ENCODE assay signal across 1 cellular context in the genomic region with DNA sequence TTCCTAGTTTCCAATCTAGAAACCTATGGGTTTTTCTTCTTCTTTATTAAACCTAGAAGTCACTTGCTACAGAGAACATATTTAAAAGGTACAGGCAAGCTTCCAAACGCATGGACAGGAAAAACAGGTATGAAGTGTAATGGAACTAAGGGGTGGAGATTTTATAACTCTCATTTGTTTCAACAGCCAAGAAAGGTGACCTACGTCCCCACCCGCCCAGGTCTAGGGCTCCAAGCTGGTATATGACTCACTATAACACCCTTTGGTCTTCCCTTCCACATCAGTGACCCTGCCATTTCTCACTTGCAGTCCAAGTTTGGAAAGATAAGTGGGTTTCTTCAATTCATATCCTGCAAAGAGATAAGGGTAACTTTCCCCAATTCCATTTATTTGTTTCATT.
TF ChIP-seq lines count a peak whose summit lies in the region.

No MANE protein-coding gene starts in this region.

TF ChIP-seq in GM12878, 131 proteins besides CTCF, POLR2A, EP300 and RAD21:
- TF ChIP-seq BRCA1 (IDR thresholded peaks at IDR 0.05; ENCODE audit: low read depth, low read length) (no peak), DPF2 (IDR thresholded peaks at IDR 0.05) (no peak), HDAC6 (IDR thresholded peaks at IDR 0.05; ENCODE audit: unreplicated experiment) (no peak), CBFB (IDR thresholded peaks at IDR 0.05; ENCODE audit: low read depth) (no peak), PAX8 (IDR thresholded peaks at IDR 0.05) (no peak), CHD2 (IDR thresholded peaks at IDR 0.05; ENCODE audit: borderline replicate concordance, low read depth, low read length) (no peak), LARP7 (IDR thresholded peaks at IDR 0.05) (no peak), SRF (IDR thresholded peaks at IDR 0.05; ENCODE audit: low read depth in 2 of 2, low read length in 2 of 2) (no peak), TCF7 (IDR thresholded peaks at IDR 0.05; ENCODE audit: borderline replicate concordance) (no peak), SUZ12 (IDR thresholded peaks at IDR 0.05; ENCODE audit: unreplicated experiment) (no peak), IKZF1 (conservative IDR thresholded peaks at IDR 0.05) (no peak), IRF4 (IDR thresholded peaks at IDR 0.05; ENCODE audit: low read depth, low read length) (no peak)
- TF ChIP-seq, protein P1, sequence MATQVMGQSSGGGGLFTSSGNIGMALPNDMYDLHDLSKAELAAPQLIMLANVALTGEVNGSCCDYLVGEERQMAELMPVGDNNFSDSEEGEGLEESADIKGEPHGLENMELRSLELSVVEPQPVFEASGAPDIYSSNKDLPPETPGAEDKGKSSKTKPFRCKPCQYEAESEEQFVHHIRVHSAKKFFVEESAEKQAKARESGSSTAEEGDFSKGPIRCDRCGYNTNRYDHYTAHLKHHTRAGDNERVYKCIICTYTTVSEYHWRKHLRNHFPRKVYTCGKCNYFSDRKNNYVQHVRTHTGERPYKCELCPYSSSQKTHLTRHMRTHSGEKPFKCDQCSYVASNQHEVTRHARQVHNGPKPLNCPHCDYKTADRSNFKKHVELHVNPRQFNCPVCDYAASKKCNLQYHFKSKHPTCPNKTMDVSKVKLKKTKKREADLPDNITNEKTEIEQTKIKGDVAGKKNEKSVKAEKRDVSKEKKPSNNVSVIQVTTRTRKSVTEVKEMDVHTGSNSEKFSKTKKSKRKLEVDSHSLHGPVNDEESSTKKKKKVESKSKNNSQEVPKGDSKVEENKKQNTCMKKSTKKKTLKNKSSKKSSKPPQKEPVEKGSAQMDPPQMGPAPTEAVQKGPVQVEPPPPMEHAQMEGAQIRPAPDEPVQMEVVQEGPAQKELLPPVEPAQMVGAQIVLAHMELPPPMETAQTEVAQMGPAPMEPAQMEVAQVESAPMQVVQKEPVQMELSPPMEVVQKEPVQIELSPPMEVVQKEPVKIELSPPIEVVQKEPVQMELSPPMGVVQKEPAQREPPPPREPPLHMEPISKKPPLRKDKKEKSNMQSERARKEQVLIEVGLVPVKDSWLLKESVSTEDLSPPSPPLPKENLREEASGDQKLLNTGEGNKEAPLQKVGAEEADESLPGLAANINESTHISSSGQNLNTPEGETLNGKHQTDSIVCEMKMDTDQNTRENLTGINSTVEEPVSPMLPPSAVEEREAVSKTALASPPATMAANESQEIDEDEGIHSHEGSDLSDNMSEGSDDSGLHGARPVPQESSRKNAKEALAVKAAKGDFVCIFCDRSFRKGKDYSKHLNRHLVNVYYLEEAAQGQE (IDR thresholded peaks at IDR 0.05; ENCODE audit: low read depth, low read length): no peak
- TF ChIP-seq, protein P2, sequence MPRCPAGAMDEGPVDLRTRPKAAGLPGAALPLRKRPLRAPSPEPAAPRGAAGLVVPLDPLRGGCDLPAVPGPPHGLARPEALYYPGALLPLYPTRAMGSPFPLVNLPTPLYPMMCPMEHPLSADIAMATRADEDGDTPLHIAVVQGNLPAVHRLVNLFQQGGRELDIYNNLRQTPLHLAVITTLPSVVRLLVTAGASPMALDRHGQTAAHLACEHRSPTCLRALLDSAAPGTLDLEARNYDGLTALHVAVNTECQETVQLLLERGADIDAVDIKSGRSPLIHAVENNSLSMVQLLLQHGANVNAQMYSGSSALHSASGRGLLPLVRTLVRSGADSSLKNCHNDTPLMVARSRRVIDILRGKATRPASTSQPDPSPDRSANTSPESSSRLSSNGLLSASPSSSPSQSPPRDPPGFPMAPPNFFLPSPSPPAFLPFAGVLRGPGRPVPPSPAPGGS (IDR thresholded peaks at IDR 0.05; ENCODE audit: borderline replicate concordance, insufficient read depth, low read depth, low read length, poor library complexity, severe bottlenecking): no peak
- TF ChIP-seq, protein P3, sequence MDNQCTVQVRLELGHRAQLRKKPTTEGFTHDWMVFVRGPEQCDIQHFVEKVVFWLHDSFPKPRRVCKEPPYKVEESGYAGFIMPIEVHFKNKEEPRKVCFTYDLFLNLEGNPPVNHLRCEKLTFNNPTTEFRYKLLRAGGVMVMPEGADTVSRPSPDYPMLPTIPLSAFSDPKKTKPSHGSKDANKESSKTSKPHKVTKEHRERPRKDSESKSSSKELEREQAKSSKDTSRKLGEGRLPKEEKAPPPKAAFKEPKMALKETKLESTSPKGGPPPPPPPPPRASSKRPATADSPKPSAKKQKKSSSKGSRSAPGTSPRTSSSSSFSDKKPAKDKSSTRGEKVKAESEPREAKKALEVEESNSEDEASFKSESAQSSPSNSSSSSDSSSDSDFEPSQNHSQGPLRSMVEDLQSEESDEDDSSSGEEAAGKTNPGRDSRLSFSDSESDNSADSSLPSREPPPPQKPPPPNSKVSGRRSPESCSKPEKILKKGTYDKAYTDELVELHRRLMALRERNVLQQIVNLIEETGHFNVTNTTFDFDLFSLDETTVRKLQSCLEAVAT (IDR thresholded peaks at IDR 0.05): no peak
